ENCODE assay signal across 8 cellular contexts in genomic region chr3:192850501-192850981, GRCh38.
DNase-seq lines count a peak whose midpoint lies in the region; FAIRE-seq and TF ChIP-seq lines count a peak whose summit lies in the region.

No MANE protein-coding gene starts in this region.

- 78 to 88% methylated on average over 11 of the region's 11 CpGs for WGBS in tibial nerve, 2 donors

- DNase-seq in GM13976 (ENCODE audit: low spot score): peak; percentile 50
- DNase-seq in H54 (ENCODE audit: insufficient read length, low spot score): peak; percentile 51
- peak; percentile 52 for DNase-seq in NB4 (ENCODE audit: low read depth)
- peak; percentile 38 for DNase-seq in astrocyte of the hippocampus (ENCODE audit: low read depth, low spot score)
- peak; percentile 21 to 41 (median 35) for DNase-seq in stimulated activated CD4-positive, alpha-beta T cell treated with anti-CD3 and anti-CD28 coated beads, Interleukin-12 subunit alpha, Interleukin-12 subunit beta, amount 100 ng/mL, for 48 hours (ENCODE audit: low read depth in 2 of 3, low spot score in 1 of 3)
- DNase-seq in DMS79 (lab: John Stamatoyannopoulos, UW): no peak
- no peak for DNase-seq in tibial nerve (ENCODE audit: low spot score in 2 of 2)
- no peak for DNase-seq in cortex of kidney (lab: John Stamatoyannopoulos, UW)

- H3K4me3 ChIP-seq in NB4 (ENCODE audit: low read depth, low read length) (no peak overlapping the region), tibial nerve (no peak overlapping the region)

- peaks cover 0 to 7% (median 0%) of the 10 kb centered on the region in 4 donors for H3K9me3 ChIP-seq in tibial nerve

- peak overlapping the region in 1 of 4 donors; percentile 46 for H3K27ac ChIP-seq in tibial nerve

- no peak for TF ChIP-seq CTCF in GM13976 (IDR thresholded peaks at IDR 0.05; ENCODE audit: borderline replicate concordance, control extremely low read depth, extremely low read depth, insufficient read depth, missing control alignments)
- TF ChIP-seq CTCF in NB4 (IDR thresholded peaks at IDR 0.05; ENCODE audit: low read depth, low read length): no peak
- TF ChIP-seq CTCF in tibial nerve (IDR thresholded peaks at IDR 0.05): no peak

- no peak for TF ChIP-seq EP300 in tibial nerve (IDR thresholded peaks at IDR 0.05)

- FAIRE-seq in H54 (lab: Jason Lieb, UNC): peak; percentile 93

- peaks cover 0 to 52% (median 6%) of the 10 kb centered on the region in 4 donors for H3K4me1 ChIP-seq in tibial nerve

- H3K27me3 ChIP-seq in tibial nerve: no peaks in the 10 kb centered on the region

- H3K36me3 ChIP-seq in tibial nerve: no peaks in the 10 kb centered on the region

- in situ Hi-C loops in GM13976 (cut with MboI; ENCODE audit: low sequenced_read_pairs, unreplicated experiment): no loop called here

- TF ChIP-seq POLR2A in H54 (IDR thresholded peaks at IDR 0.05; ENCODE audit: low read depth, low read length) (no peak), NB4 (IDR thresholded peaks at IDR 0.05; ENCODE audit: extremely low read depth, insufficient read length) (no peak), tibial nerve (IDR thresholded peaks at IDR 0.05) (no peak)

Comparison
In these comparisons a context has a peak if more than half of its experiments do, and no peak if none do; other contexts are left out.
1. DNase-seq: peak in GM13976 (single experiment), H54 (single experiment), NB4 (single experiment), astrocyte of the hippocampus (single experiment) and stimulated activated CD4-positive, alpha-beta T cell treated with anti-CD3 and anti-CD28 coated beads, Interleukin-12 subunit alpha, Interleukin-12 subunit beta, amount 100 ng/mL, for 48 hours (3 of 3); none in DMS79 (single experiment), tibial nerve (0 of 2) and cortex of kidney (single experiment).